ENCODE assay signal across 20 cellular contexts in the genomic region with DNA sequence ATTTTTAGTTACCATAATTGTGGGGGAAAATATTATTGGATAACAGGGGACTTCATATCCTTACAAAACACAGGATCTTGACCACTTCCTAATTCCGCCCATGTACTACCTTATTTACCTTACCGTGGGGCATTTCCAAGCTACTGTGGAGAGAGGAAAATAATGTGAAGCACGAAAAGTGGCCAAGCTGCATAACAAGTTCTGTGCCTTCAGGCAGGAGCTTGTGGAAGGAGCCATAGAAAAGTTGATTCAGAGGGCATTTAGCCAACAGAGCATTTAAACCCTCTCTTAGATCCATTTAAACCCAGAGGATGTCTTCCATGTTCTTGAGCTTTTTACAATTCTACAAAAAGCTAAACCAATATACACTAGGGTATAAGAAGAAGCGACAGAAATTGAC. TPM values are rescaled to one million over a fixed set of nuclear protein-coding genes. Genes with fewer than 3 reads are reported as not detected.
DNase-seq lines count a peak whose midpoint lies in the region; ATAC-seq and TF ChIP-seq lines count a peak whose summit lies in the region.
"Had no signal": no experiment of that assay in that cellular context is flagged by ENCODE, and none has a peak within 500 bp of the region (broad histone marks: within the 10 kb centered on the region; RNA-seq: fewer than 3 reads in every experiment).

No MANE protein-coding gene starts in this region.

- H3K4me1 ChIP-seq in mammary epithelial cell (ENCODE audit: insufficient read depth, low read length), result no peaks in the 10 kb centered on the region
- peaks cover 2 to 5% of the 10 kb centered on the region in 2 experiments for H3K4me1 ChIP-seq in trophoblast cell (ENCODE audit: control insufficient read depth in 1 of 2, insufficient read depth in 2 of 2, low read length in 2 of 2)
- H3K4me1 ChIP-seq: BLaER1, SJSA1 had no signal

- H2AFZ ChIP-seq in mammary epithelial cell (ENCODE audit: low read depth, low read length), result no peak overlapping the region
- no peak overlapping the region for H2AFZ ChIP-seq in trophoblast cell (ENCODE audit: insufficient read depth, low read length, poor library complexity)

- no peak overlapping the region for H4K12ac ChIP-seq in trophoblast cell (ENCODE audit: low read depth, low read length)

- dilution Hi-C loops in mammary epithelial cell (cut with HindIII; ENCODE audit: low sequenced_read_pairs), result no loop called here

- DNase-seq in SIG-M5 treated with dmso at 0.1 percent for 504 hours (lab: John Stamatoyannopoulos, UW; ENCODE audit: unreplicated experiment), result peak; percentile 49
- no peak for DNase-seq in SIG-M5 (lab: John Stamatoyannopoulos, UW)
- DNase-seq in mammary epithelial cell, result peak; percentile 13
- peak; percentile 68 to 80 for DNase-seq in trophoblast cell
- DNase-seq in ACHN, result no peak
- DNase-seq: 8988T; CD4-positive, alpha-beta T cell; DMS53; HCEC 1CT; KBM-7; MM.1S; NCI-H2029; NCI-H446 treated with DMSO at 0.1 percent for 48 hours; NCI-H526; OCI-M1 had no signal

- no peak overlapping the region for H2AK5ac ChIP-seq in trophoblast cell (ENCODE audit: low read length)

- no peak overlapping the region for H3K4me2 ChIP-seq in mammary epithelial cell (ENCODE audit: insufficient read depth, low read depth, low read length)
- no peak overlapping the region for H3K4me2 ChIP-seq in trophoblast cell (ENCODE audit: low read length)
- H3K4me2 ChIP-seq: BLaER1 had no signal

- TF ChIP-seq CTCF in mammary epithelial cell (conservative IDR thresholded peaks at IDR 0.05 in 1 of 2, IDR thresholded peaks at IDR 0.05 in 1 of 2; ENCODE audit: extremely low read depth in 1 of 2, insufficient read depth in 1 of 2, low read depth in 1 of 2, low read length in 2 of 2), result no peak

- no peak overlapping the region for H2BK5ac ChIP-seq in trophoblast cell (ENCODE audit: low read depth, low read length, poor library complexity)

- no peak overlapping the region for H3K18ac ChIP-seq in trophoblast cell (ENCODE audit: low read length)

- H3K36me3 ChIP-seq in mammary epithelial cell (ENCODE audit: insufficient read depth, low read length) (no peaks in the 10 kb centered on the region), trophoblast cell (ENCODE audit: control insufficient read depth in 1 of 2, insufficient read depth in 2 of 2, low read length in 2 of 2) (no peaks in the 10 kb centered on the region)
- H3K36me3 ChIP-seq: BLaER1, SJSA1 had no signal

- H4K91ac ChIP-seq in trophoblast cell (ENCODE audit: low read depth, low read length), result no peak overlapping the region

- H3K9me3 ChIP-seq in mammary epithelial cell (replicated peaks; ENCODE audit: insufficient read depth, low read length) (no peaks in the 10 kb centered on the region), trophoblast cell (ENCODE audit: insufficient read depth, low read depth, low read length) (no peaks in the 10 kb centered on the region)
- H3K9me3 ChIP-seq: BLaER1, SJSA1 had no signal

- BruUV-seq in mammary epithelial cell (replicated peaks; lab: Mats Ljungman, UMichigan), result no TSS peak

- H3K9ac ChIP-seq in mammary epithelial cell (ENCODE audit: insufficient read depth, low read length), result no peak overlapping the region
- no peak overlapping the region for H3K9ac ChIP-seq in trophoblast cell (ENCODE audit: low read length)
- H3K9ac ChIP-seq: BLaER1 had no signal

- CTCF ChIA-PET in mammary epithelial cell (lab: Charles Lee; ENCODE audit: low non-redundant PET), result no interaction called here

- H4K8ac ChIP-seq in trophoblast cell (ENCODE audit: low read depth, low read length), result no peak overlapping the region

- H3K4me3 ChIP-seq in mammary epithelial cell (replicated peaks in 1 of 3; ENCODE audit: insufficient read depth in 1 of 3, low read depth in 2 of 3, low read length in 3 of 3) (no peak overlapping the region), trophoblast cell (ENCODE audit: low read depth, low read length) (no peak overlapping the region)
- H3K4me3 ChIP-seq: BLaER1, GM12878, SJSA1 had no signal

- ATAC-seq in GM18511 (IDR thresholded peaks at IDR 0.05; ENCODE audit: unreplicated experiment) (no peak), HG02763 (IDR thresholded peaks at IDR 0.05; ENCODE audit: unreplicated experiment) (no peak)
- ATAC-seq: GM12878 had no signal

- no peak overlapping the region for H3K23ac ChIP-seq in trophoblast cell (ENCODE audit: low read length)

- H3K14ac ChIP-seq in trophoblast cell (ENCODE audit: low read length), result no peak overlapping the region

- WGBS in mammary epithelial cell (ENCODE audit: low coverage, missing lambda C conversion rate), result 19% methylated on average over 4 of the region's 4 CpGs
- WGBS in trophoblast cell (ENCODE audit: extremely low coverage, insufficient coverage, insufficient read length), result no CpG with 5 or more reads among the region's 4 CpGs

- H3K79me2 ChIP-seq in mammary epithelial cell (ENCODE audit: insufficient read depth, low read length) (no peaks in the 10 kb centered on the region), trophoblast cell (ENCODE audit: control insufficient read depth, insufficient read depth, low read length, poor library complexity) (no peaks in the 10 kb centered on the region)

- no peaks in the 10 kb centered on the region for H3K79me1 ChIP-seq in trophoblast cell (ENCODE audit: low read length)

- in situ Hi-C loops in mammary epithelial cell (cut with MboI; ENCODE audit: low sequenced_read_pairs in 2 of 2) (no loop called here), ACHN (cut with HindIII; ENCODE audit: low pct_ligation_motif_present, low pct_unique_long_range_greater_than_20kb, low sequenced_read_pairs) (no loop called here)

- no peak overlapping the region for H2BK120ac ChIP-seq in trophoblast cell (ENCODE audit: insufficient read depth, low read length, poor library complexity)

- intact Hi-C loops in mammary epithelial cell (cut with micrococcal nuclease), result loop anchor here (5.0 to 10.0 kb wide), 2 partner anchors 194 to 266 kb away; no protein-coding TSS in a partner anchor

- H3K27ac ChIP-seq in mammary epithelial cell (ENCODE audit: insufficient read depth, low read depth, low read length) (no peak overlapping the region), trophoblast cell (ENCODE audit: low read depth, low read length) (no peak overlapping the region)
- H3K27ac ChIP-seq: BLaER1, SJSA1 had no signal

- H4K20me1 ChIP-seq in mammary epithelial cell (ENCODE audit: insufficient read depth, low read length), result no peaks in the 10 kb centered on the region
- H4K20me1 ChIP-seq: BLaER1 had no signal

- H3K4ac ChIP-seq in trophoblast cell (ENCODE audit: low read depth, low read length), result no peak overlapping the region

- H2BK12ac ChIP-seq in trophoblast cell (ENCODE audit: low read length), result no peak overlapping the region

- H3K27me3 ChIP-seq in mammary epithelial cell (ENCODE audit: insufficient read depth, low read length) (peaks cover 2% of the 10 kb centered on the region), trophoblast cell (ENCODE audit: insufficient read depth, low read length) (no peaks in the 10 kb centered on the region)
- H3K27me3 ChIP-seq: BLaER1, SJSA1 had no signal

RNA-seq across cellular contexts. Expression of a gene that starts 41.6 kb away (rescaled TPM):
- total RNA-seq in mammary epithelial cell, result 10 to 100 TPM; 25.8 to 47.0 TPM
- polyA plus RNA-seq in mammary epithelial cell, result 8.2 TPM
- polyA minus RNA-seq in mammary epithelial cell, result 7.4 TPM
- 135 and 142 TPM in 2 replicates for polyA plus RNA-seq in trophoblast cell (2013)

RNA-seq across cellular contexts. Expression of a gene that starts 41.8 kb away (rescaled TPM):
- 10 to 100 TPM; 23.9 to 25.0 TPM for total RNA-seq in mammary epithelial cell
- 5.2 TPM for polyA plus RNA-seq in mammary epithelial cell
- 15.3 TPM for polyA minus RNA-seq in mammary epithelial cell
- polyA plus RNA-seq in trophoblast cell (2013), result 21.4 and 21.9 TPM in 2 replicates

Comparison
In these comparisons a context has a peak if more than half of its experiments do, and no peak if none do; other contexts are left out.
1. DNase-seq: peak in SIG-M5 treated with dmso at 0.1 percent for 504 hours (single experiment), mammary epithelial cell (single experiment) and trophoblast cell (2 of 2); none in SIG-M5 (single experiment) and ACHN (single experiment).